In genomic region chr13:110109910-110110309, GRCh38 we compare ENCODE assay signal across 10 cellular contexts.
DNase-seq lines count a peak whose midpoint lies in the region; ATAC-seq and TF ChIP-seq lines count a peak whose summit lies in the region.
"Had no signal": no experiment of that assay in that cellular context is flagged by ENCODE, and none has a peak within 500 bp of the region (broad histone marks: within the 10 kb centered on the region; RNA-seq: fewer than 3 reads in every experiment).

No MANE protein-coding gene starts in this region.

- H3K9me3 ChIP-seq in ascending aorta (no peaks in the 10 kb centered on the region), left ventricle myocardium inferior (replicated peaks) (no peaks in the 10 kb centered on the region), gastrocnemius medialis (no peaks in the 10 kb centered on the region)
- H3K9me3 ChIP-seq: right lobe of liver had no signal

- in situ Hi-C loops in gastrocnemius medialis (cut with MboI; ENCODE audit: low sequenced_read_pairs in 4 of 4) = loop anchor here (10.0 to 25.0 kb wide), 7 partner anchors 175 to 1148 kb away; partner anchors contain the start of gene IRS2 (in 2 of the 4)

- no peaks in the 10 kb centered on the region for H3K27me3 ChIP-seq in ascending aorta
- H3K27me3 ChIP-seq in left ventricle myocardium inferior (ENCODE audit: low read depth) = no peaks in the 10 kb centered on the region
- H3K27me3 ChIP-seq in gastrocnemius medialis = no peaks in the 10 kb centered on the region
- H3K27me3 ChIP-seq: right lobe of liver had no signal

- TF ChIP-seq POLR2A in gastrocnemius medialis (IDR thresholded peaks at IDR 0.05) = peak in 1 of 2 donors; percentile 24

- no peaks in the 10 kb centered on the region for H3K36me3 ChIP-seq in ascending aorta
- H3K36me3 ChIP-seq in left ventricle myocardium inferior = no peaks in the 10 kb centered on the region
- no peaks in the 10 kb centered on the region for H3K36me3 ChIP-seq in gastrocnemius medialis
- H3K36me3 ChIP-seq: right lobe of liver had no signal

- H3K27ac ChIP-seq in ascending aorta (peak overlapping the region; percentile 43 to 52), left ventricle myocardium inferior (replicated peaks) (peak overlapping the region; percentile 82), gastrocnemius medialis (peak overlapping the region; percentile 77 to 88 (median 82))
- H3K27ac ChIP-seq: right lobe of liver had no signal

- intact Hi-C loops in ascending aorta (cut with DNase I) = loop anchor here (1.0 to 5.0 kb wide), 6 partner anchors 88 to 1149 kb away; partner anchors contain the start of gene IRS2
- intact Hi-C loops in left ventricle myocardium inferior (cut with micrococcal nuclease) = no loop called here
- intact Hi-C loops in gastrocnemius medialis (cut with DNase I; ENCODE audit: low total_unique reads) = loop anchor here (1.0 to 5.0 kb wide), 10 partner anchors 28 to 1148 kb away; no protein-coding TSS in a partner anchor

- peak; percentile 82 to 83 for ATAC-seq in gastrocnemius medialis
- no peak for ATAC-seq in GM18870 (IDR thresholded peaks at IDR 0.05; ENCODE audit: unreplicated experiment)
- no peak for ATAC-seq in HG02885 (IDR thresholded peaks at IDR 0.05; ENCODE audit: poor library complexity, unreplicated experiment)

- TF ChIP-seq CTCF in ascending aorta (IDR thresholded peaks at IDR 0.05) = no peak
- no peak for TF ChIP-seq CTCF in left ventricle myocardium inferior (IDR thresholded peaks at IDR 0.05; ENCODE audit: borderline replicate concordance)
- no peak for TF ChIP-seq CTCF in gastrocnemius medialis (IDR thresholded peaks at IDR 0.05 in 4 of 5, conservative IDR thresholded peaks at IDR 0.05 in 1 of 5)

- peaks cover 0 to 24% of the 10 kb centered on the region in 2 donors for H3K4me1 ChIP-seq in ascending aorta
- H3K4me1 ChIP-seq in left ventricle myocardium inferior = peaks cover 49% of the 10 kb centered on the region
- peaks cover 31 to 39% of the 10 kb centered on the region in 2 donors for H3K4me1 ChIP-seq in gastrocnemius medialis

- H3K4me3 ChIP-seq in ascending aorta = peak overlapping the region in 1 of 2 donors; percentile 33
- H3K4me3 ChIP-seq in left ventricle myocardium inferior = peak overlapping the region; percentile 36
- H3K4me3 ChIP-seq in gastrocnemius medialis = peak overlapping the region in 3 of 4 donors; percentile 2 to 21 (median 19)
- H3K4me3 ChIP-seq: right lobe of liver had no signal

- peak; percentile 73 for DNase-seq in GM04503 (ENCODE audit: low read depth)
- DNase-seq in ascending aorta (ENCODE audit: low spot score in 2 of 2) = peak in 1 of 2 donors; percentile 88
- peak; percentile 80 for DNase-seq in left ventricle myocardium inferior
- peak; percentile 88 to 94 for DNase-seq in gastrocnemius medialis
- no peak for DNase-seq in NCI-H69 (lab: John Stamatoyannopoulos, UW)
- DNase-seq in activated CD8-positive, alpha-beta memory T cell treated with anti-CD3 and anti-CD28 coated beads, Interleukin-2, amount 50 U/mL, for 48 hours = no peak
- DNase-seq: NCI-H1930, right lobe of liver had no signal

Comparison
In these comparisons a context has a peak if more than half of its experiments do, and no peak if none do; other contexts are left out.
1. DNase-seq: peak in GM04503 (single experiment), left ventricle myocardium inferior (single experiment) and gastrocnemius medialis (2 of 2); none in NCI-H69 (single experiment) and activated CD8-positive, alpha-beta memory T cell treated with anti-CD3 and anti-CD28 coated beads, Interleukin-2, amount 50 U/mL, for 48 hours (single experiment).
2. ATAC-seq: peak in gastrocnemius medialis (2 of 2); none in GM18870 (single experiment) and HG02885 (single experiment).
3. Peak in every context shown above with its lines, with median percentiles within 50 percentile points of each other: H3K27ac ChIP-seq.